ENCODE assay signal across 22 cellular contexts in genomic region chr19:4228765-4229178, GRCh38. TPM values are rescaled to one million over a fixed set of nuclear protein-coding genes. Genes with fewer than 3 reads are reported as not detected.
DNase-seq lines count a peak whose midpoint lies in the region; ATAC-seq, FAIRE-seq and TF ChIP-seq lines count a peak whose summit lies in the region.
"Had no signal": no experiment of that assay in that cellular context is flagged by ENCODE, and none has a peak within 500 bp of the region (broad histone marks: within the 10 kb centered on the region; RNA-seq: fewer than 3 reads in every experiment).

No MANE protein-coding gene starts in this region.

- H3K79me2 ChIP-seq in PC-9 (ENCODE audit: low read depth), result no peaks in the 10 kb centered on the region

- H3K9ac ChIP-seq in iPS-18a (ENCODE audit: low read length), result no peak overlapping the region
- H3K9ac ChIP-seq: neural progenitor cell had no signal

- H3K27ac ChIP-seq in A549 (peak overlapping the region; percentile 52 to 84), PC-9 (no peak overlapping the region), iPS-18a (ENCODE audit: low read length) (no peak overlapping the region), Peyer's patch (peak overlapping the region in 1 of 4 donors; percentile 42)
- H3K27ac ChIP-seq: neural progenitor cell, WERI-Rb-1 had no signal

- H2AFZ ChIP-seq in PC-9, result no peak overlapping the region
- H2AFZ ChIP-seq: neural progenitor cell had no signal

- no peak for TF ChIP-seq EP300 in A549 (IDR thresholded peaks at IDR 0.05)

- no peak for FAIRE-seq in A549 (lab: Jason Lieb, UNC)

- intact Hi-C loops in PC-9 (cut with micrococcal nuclease; ENCODE audit: unreplicated experiment), result no loop called here

- CTCF ChIA-PET in A549 (lab: Yijun Ruan, JAX), result no interaction called here
- CTCF ChIA-PET in PC-9 (lab: Charles Lee), result no interaction called here

- H4K20me1 ChIP-seq in PC-9 (ENCODE audit: insufficient read depth), result no peaks in the 10 kb centered on the region

- peak overlapping the region; percentile 67 for H3K4me2 ChIP-seq in A549
- H3K4me2 ChIP-seq in PC-9, result peak overlapping the region; percentile 57
- H3K4me2 ChIP-seq: neural progenitor cell had no signal

- TF ChIP-seq RAD21 in A549 (conservative IDR thresholded peaks at IDR 0.05 in 1 of 2, IDR thresholded peaks at IDR 0.05 in 1 of 2), result no peak

- no peaks in the 10 kb centered on the region for H3K9me3 ChIP-seq in A549
- H3K9me3 ChIP-seq in PC-9 (ENCODE audit: insufficient read depth, low read depth), result no peaks in the 10 kb centered on the region
- no peaks in the 10 kb centered on the region for H3K9me3 ChIP-seq in iPS-18a (ENCODE audit: control insufficient read depth, low read depth, low read length)
- H3K9me3 ChIP-seq in Peyer's patch, result no peaks in the 10 kb centered on the region

- no peaks in the 10 kb centered on the region for H3F3A ChIP-seq in PC-9 (ENCODE audit: insufficient read depth, low read depth)

- H3K4me1 ChIP-seq in A549, result peaks cover 14% of the 10 kb centered on the region
- H3K4me1 ChIP-seq in PC-9 (replicated peaks; ENCODE audit: insufficient read depth), result no peaks in the 10 kb centered on the region
- H3K4me1 ChIP-seq in iPS-18a (ENCODE audit: control insufficient read depth, low read depth, low read length), result peaks cover 4% of the 10 kb centered on the region
- peaks cover 0 to 8% (median 0%) of the 10 kb centered on the region in 4 donors for H3K4me1 ChIP-seq in Peyer's patch
- H3K4me1 ChIP-seq: neural progenitor cell had no signal

- TF ChIP-seq CTCF in A549 (IDR thresholded peaks at IDR 0.05), result no peak
- TF ChIP-seq CTCF in GM12864 (IDR thresholded peaks at IDR 0.05; ENCODE audit: low read depth, low read length, missing control alignments), result no peak
- TF ChIP-seq CTCF in PC-9 (conservative IDR thresholded peaks at IDR 0.05), result no peak
- TF ChIP-seq CTCF in Peyer's patch (IDR thresholded peaks at IDR 0.05), result no peak

- TF ChIP-seq POLR2A in A549 (IDR thresholded peaks at IDR 0.05; ENCODE audit: low read length) (no peak), Peyer's patch (IDR thresholded peaks at IDR 0.05) (no peak)

- H3K4me3 ChIP-seq in A549, result no peak overlapping the region
- peak overlapping the region; percentile 83 for H3K4me3 ChIP-seq in GM12864 (ENCODE audit: low read depth, low read length)
- no peak overlapping the region for H3K4me3 ChIP-seq in PC-9
- peak overlapping the region; percentile 5 for H3K4me3 ChIP-seq in iPS-18a (ENCODE audit: low read length)
- H3K4me3 ChIP-seq in Peyer's patch, result no peak overlapping the region
- H3K4me3 ChIP-seq: neural progenitor cell had no signal

- POLR2A ChIA-PET in A549 (lab: Yijun Ruan, JAX), result no interaction called here
- POLR2A ChIA-PET in PC-9 (lab: Charles Lee; ENCODE audit: unreplicated experiment), result no interaction called here

- 57% methylated on average over 2 of the region's 2 CpGs for WGBS in A549 (ENCODE audit: missing lambda C conversion rate)

- ATAC-seq in A549 (no peak), GM19455 (IDR thresholded peaks at IDR 0.05; ENCODE audit: unreplicated experiment) (no peak), HG02588 (IDR thresholded peaks at IDR 0.05; ENCODE audit: unreplicated experiment) (no peak)

- H3K36me3 ChIP-seq in PC-9 (ENCODE audit: low read depth), result no peaks in the 10 kb centered on the region
- H3K36me3 ChIP-seq in iPS-18a (ENCODE audit: control insufficient read depth, low read depth, low read length), result no peaks in the 10 kb centered on the region
- H3K36me3 ChIP-seq in Peyer's patch, result no peaks in the 10 kb centered on the region
- H3K36me3 ChIP-seq: neural progenitor cell, WERI-Rb-1 had no signal

- DNase-seq in A549 (ENCODE audit: low read depth in 1 of 2, low spot score in 1 of 2), result no peak
- no peak for DNase-seq in GM12864 (ENCODE audit: low read depth)
- no peak for DNase-seq in PC-9
- DNase-seq in HUDEP-2 (lab: John Stamatoyannopoulos, UW; ENCODE audit: unreplicated experiment in 76 of 76), result no peak
- no peak for DNase-seq in Peyer's patch
- DNase-seq: activated CD4-positive, alpha-beta T cell treated with anti-CD3 and anti-CD28 coated beads, Interleukin-2, amount 50 U/mL, for 1 hour; central memory CD4-positive, alpha-beta T cell; COR-L47; DMS79; NCI-H1092 treated with DMSO at 0.1 percent for 48 hours; NCI-H187 treated with DMSO at 0.1 percent for 48 hours had no signal

- BruUV-seq in PC-9 (replicated peaks; lab: Mats Ljungman, UMichigan), result no TSS peak

- H3K27me3 ChIP-seq in PC-9 (ENCODE audit: insufficient read depth, low read depth), result no peaks in the 10 kb centered on the region
- peaks cover 11% of the 10 kb centered on the region for H3K27me3 ChIP-seq in iPS-18a (ENCODE audit: control insufficient read depth, insufficient read depth, low read length)
- H3K27me3 ChIP-seq in Peyer's patch, result no peaks in the 10 kb centered on the region
- H3K27me3 ChIP-seq: neural progenitor cell had no signal

- H3K9me2 ChIP-seq in PC-9 (ENCODE audit: insufficient read depth), result no peaks in the 10 kb centered on the region

TF ChIP-seq in A549, 52 proteins besides CTCF, POLR2A, EP300 and RAD21:
- TF ChIP-seq ZSCAN20 (CRISPR knock-in tag; IDR thresholded peaks at IDR 0.05), result no peak
- TF ChIP-seq ZFP36 (IDR thresholded peaks at IDR 0.05; ENCODE audit: borderline replicate concordance, partially characterized antibody), result peak; percentile 24
TF ChIP-seq in A549: peak in this region for 1.

RNA-seq across cellular contexts. Expression of gene EBI3, which starts 0.6 kb away (rescaled TPM):
- polyA plus RNA-seq in A549 (2011; rRNA removed) (1.1 and 1.4 TPM in 2 replicates), A549 (2017; fragmentation: RNase III; extraction: RNeasy Plus Mini Kit Qiagen cat#74134 plus additional on column Dnase treatment) (3.1 to 3.6 TPM (median 3.3 TPM) in 3 replicates)
- polyA plus RNA-seq in A549 (2012; cell fraction: cytosol; rRNA removed), result 1.4 and 1.7 TPM in 2 replicates
- polyA plus RNA-seq in A549 (2012; cell fraction: nucleus; rRNA removed), result 2.4 and 3.8 TPM in 2 replicates
- polyA minus RNA-seq in A549 (2011; rRNA and poly(A)+ RNA removed), result 0.39 and 0.99 TPM in 2 replicates
- total RNA-seq in PC-9 (2021) (not detected in 2 replicates), Peyer's patch (10 to 100 TPM in 1 of 4 donors, 1 to 10 TPM in 2, not detected in 1; 1.4 to 12.4 (median 1.9) TPM)
- total RNA-seq: progenitor cell of endocrine pancreas had no signal

RNA-seq across cellular contexts. Expression of gene YJU2, which starts 18.1 kb away (rescaled TPM):
- polyA plus RNA-seq in A549 (2011; rRNA removed), result 11.4 and 12.3 TPM in 2 replicates
- polyA plus RNA-seq in A549 (2012; cell fraction: cytosol; rRNA removed), result 24.2 and 25.2 TPM in 2 replicates
- polyA plus RNA-seq in A549 (2012; cell fraction: nucleus; rRNA removed), result 25.8 and 28.6 TPM in 2 replicates
- 14.9 to 18.0 TPM (median 16.5 TPM) in 3 replicates for polyA plus RNA-seq in A549 (2017; fragmentation: RNase III; extraction: RNeasy Plus Mini Kit Qiagen cat#74134 plus additional on column Dnase treatment)
- polyA minus RNA-seq in A549 (2011; rRNA and poly(A)+ RNA removed), result 10.3 and 12.2 TPM in 2 replicates
- total RNA-seq in PC-9 (2021), result 8.7 and 11.0 TPM in 2 replicates
- 10 to 100 TPM in 3 of 4 donors, 1 to 10 TPM in 1; 8.9 to 33.8 (median 24.1) TPM for total RNA-seq in Peyer's patch

RNA-seq across cellular contexts. Expression of gene ANKRD24, which starts 46.3 kb away (rescaled TPM):
- polyA plus RNA-seq in A549 (2011; rRNA removed) (0.12 and 0.28 TPM in 2 replicates), A549 (2017; fragmentation: RNase III; extraction: RNeasy Plus Mini Kit Qiagen cat#74134 plus additional on column Dnase treatment) (0.28 to 0.54 TPM (median 0.36 TPM) in 3 replicates)
- polyA plus RNA-seq in A549 (2012; cell fraction: cytosol; rRNA removed), result 0.09 TPM in 2 replicates
- polyA plus RNA-seq in A549 (2012; cell fraction: nucleus; rRNA removed), result 0.71 and 0.88 TPM in 2 replicates
- 0.10 and 0.21 TPM in 2 replicates for polyA minus RNA-seq in A549 (2011; rRNA and poly(A)+ RNA removed)
- total RNA-seq in PC-9 (2021) (0.79 and 1.0 TPM in 2 replicates), Peyer's patch (1 to 10 TPM in 3 of 4 donors, under 1 TPM in 1; 0.83 to 3.9 (median 1.6) TPM)

RNA-seq across cellular contexts. Expression of gene SIRT6, which starts 46.4 kb away (rescaled TPM):
- polyA plus RNA-seq in A549 (2011; rRNA removed) (10.2 and 11.7 TPM in 2 replicates), A549 (2017; fragmentation: RNase III; extraction: RNeasy Plus Mini Kit Qiagen cat#74134 plus additional on column Dnase treatment) (20.2 to 22.6 TPM (median 21.6 TPM) in 3 replicates)
- 33.0 and 36.6 TPM in 2 replicates for polyA plus RNA-seq in A549 (2012; cell fraction: cytosol; rRNA removed)
- 71.9 and 111 TPM in 2 replicates for polyA plus RNA-seq in A549 (2012; cell fraction: nucleus; rRNA removed)
- polyA minus RNA-seq in A549 (2011; rRNA and poly(A)+ RNA removed), result 5.5 and 7.5 TPM in 2 replicates
- total RNA-seq in PC-9 (2021) (22.2 and 23.2 TPM in 2 replicates), Peyer's patch (100 to 1,000 TPM in 1 of 4 donors, 10 to 100 TPM in 3; 55.3 to 115 (median 84.9) TPM)

RNA-seq across cellular contexts. Expression of gene SHD, which starts 50.3 kb away (rescaled TPM):
- polyA plus RNA-seq in A549 (2011; rRNA removed), result 0.08 and 0.29 TPM in 2 replicates
- polyA plus RNA-seq in A549 (2012; cell fraction: cytosol; rRNA removed), result 0.05 and 0.16 TPM in 2 replicates
- 0.05 and 0.20 TPM in 2 replicates for polyA plus RNA-seq in A549 (2012; cell fraction: nucleus; rRNA removed)
- polyA plus RNA-seq in A549 (2017; fragmentation: RNase III; extraction: RNeasy Plus Mini Kit Qiagen cat#74134 plus additional on column Dnase treatment), result 0.29 to 0.38 TPM in 2 of 3 replicates, not detected in the other
- 0.29 TPM in 1 of 2 replicates, not detected in the other for polyA minus RNA-seq in A549 (2011; rRNA and poly(A)+ RNA removed)
- total RNA-seq in PC-9 (2021), result not detected in 2 replicates
- 10 to 100 TPM in 3 of 4 donors, not detected in 1; 21.3 to 27.7 (median 21.9) TPM for total RNA-seq in Peyer's patch
- total RNA-seq: A673, dermis blood vessel endothelial cell, glomerular endothelial cell, lung microvascular endothelial cell had no signal
- polyA plus RNA-seq: BJ had no signal

Comparison
In these comparisons a context has a peak if more than half of its experiments do, and no peak if none do; other contexts are left out.
1. H3K27ac ChIP-seq: peak in A549 (2 of 2); none in PC-9 (single experiment) and iPS-18a (single experiment).
2. H3K4me3 ChIP-seq: peak in GM12864 (single experiment) and iPS-18a (single experiment); none in A549 (single experiment), PC-9 (single experiment) and Peyer's patch (0 of 4).